Comparison of ENCODE assay signal across 1 cellular context in the genomic region with DNA sequence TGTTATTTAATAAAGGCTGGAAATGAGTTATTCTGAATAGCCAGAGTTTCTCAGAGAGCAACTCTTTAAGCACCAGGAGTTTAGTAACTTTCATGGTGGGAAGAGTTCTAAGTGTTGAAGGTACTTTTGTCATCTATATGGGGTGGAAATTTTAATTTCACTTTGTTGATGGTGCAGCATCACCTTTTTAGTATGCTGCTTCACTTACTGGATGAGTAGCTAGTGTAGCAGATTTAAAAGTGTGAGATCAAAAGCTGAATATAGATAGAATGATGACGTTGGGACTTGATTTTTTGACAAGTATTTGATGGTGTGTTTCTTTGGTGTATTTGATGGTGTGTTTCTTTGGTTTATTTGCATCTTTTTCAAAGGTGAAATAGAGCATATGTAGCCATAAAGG.
TF ChIP-seq lines count a peak whose summit lies in the region.

No MANE protein-coding gene starts in this region.

TF ChIP-seq in IMR-90, 13 proteins besides CTCF, POLR2A, EP300 and RAD21:
- TF ChIP-seq NFE2L2 (IDR thresholded peaks at IDR 0.05; ENCODE audit: low read depth, low read length), result no peak
